Comparison of ENCODE assay signal across 13 cellular contexts in genomic region chr6:79520534-79520933, GRCh38. TPM values are rescaled to one million over a fixed set of nuclear protein-coding genes. Genes with fewer than 3 reads are reported as not detected.
A peak's percentile ranks its signal among the peaks of the same experiment; 100 is the strongest.
DNase-seq lines count a peak whose midpoint lies in the region; ATAC-seq, FAIRE-seq and TF ChIP-seq lines count a peak whose summit lies in the region.
"Had no signal": no experiment of that assay in that cellular context is flagged by ENCODE, and none has a peak within 500 bp of the region (broad histone marks: within the 10 kb centered on the region; RNA-seq: fewer than 3 reads in every experiment).

No MANE protein-coding gene starts in this region.

- peaks cover 4% of the 10 kb centered on the region for H3K4me1 ChIP-seq in osteoblast (ENCODE audit: insufficient read depth, low read length)
- H3K4me1 ChIP-seq in HepG2 (ENCODE audit: insufficient read depth, low read length), result peaks cover 32% of the 10 kb centered on the region

- peak; percentile 56 for DNase-seq in OCI-M1 (lab: John Stamatoyannopoulos, UW)
- DNase-seq in fibroblast of the aortic adventitia (ENCODE audit: low read depth), result peak; percentile 27
- peak; percentile 15 for DNase-seq in osteoblast (ENCODE audit: insufficient read length, low spot score, missing footprints)
- no peak for DNase-seq in HepG2 (ENCODE audit: low spot score)
- no peak for DNase-seq in activated CD4-positive, alpha-beta T cell treated with anti-CD3 and anti-CD28 coated beads, Interleukin-2, amount 50 U/mL, for 1 hour
- DNase-seq in middle frontal gyrus (ENCODE audit: extremely low spot score, low spot score), result no peak
- DNase-seq: CD8-positive, alpha-beta T cell; COR-L47; DND-41; GF-D8; GOT3 had no signal

- H3K27ac ChIP-seq in osteoblast (ENCODE audit: low read depth, low read length) (no peak overlapping the region), HepG2 (ENCODE audit: extremely low read length, insufficient read depth, low read length) (no peak overlapping the region)
- H3K27ac ChIP-seq: A549 had no signal

- no peak overlapping the region for H3K9ac ChIP-seq in HepG2 (ENCODE audit: insufficient read depth, low read depth, low read length)

- H4K20me1 ChIP-seq in osteoblast (ENCODE audit: insufficient read depth, low read length), result no peaks in the 10 kb centered on the region
- H4K20me1 ChIP-seq in HepG2 (ENCODE audit: insufficient read depth, low read length), result no peaks in the 10 kb centered on the region

- no TSS peak for BruUV-seq in HepG2 (replicated peaks; lab: Mats Ljungman, UMichigan)

- H3K36me3 ChIP-seq in osteoblast (ENCODE audit: insufficient read depth, low read length) (no peaks in the 10 kb centered on the region), HepG2 (replicated peaks in 1 of 2; ENCODE audit: control insufficient read depth in 1 of 2, insufficient read depth in 2 of 2, low read length in 2 of 2) (no peaks in the 10 kb centered on the region; a peak in 1 of 5 replicates)
- H3K36me3 ChIP-seq: HAP-1 had no signal

- in situ Hi-C loops in HepG2 (cut with HindIII; ENCODE audit: extremely low pct_ligation_motif_present, low pct_unique_long_range_greater_than_20kb), result no loop called here

- no peak for ATAC-seq in HepG2
- ATAC-seq: A549; CD8-positive, alpha-beta T cell had no signal

- WGBS in HepG2 (ENCODE audit: low lambda C conversion rate), result 100% methylated on average over 1 of the region's 1 CpG

- H3K9me3 ChIP-seq in osteoblast (ENCODE audit: low read depth, low read length), result no peaks in the 10 kb centered on the region
- no peaks in the 10 kb centered on the region for H3K9me3 ChIP-seq in HepG2 (ENCODE audit: low read length)
- H3K9me3 ChIP-seq: A549, HAP-1 had no signal

- H3K4me3 ChIP-seq in fibroblast of the aortic adventitia (ENCODE audit: low read depth, low read length) (no peak overlapping the region), osteoblast (ENCODE audit: insufficient read depth, low read length) (no peak overlapping the region), HepG2 (replicated peaks in 1 of 3; ENCODE audit: insufficient read depth in 1 of 3, low read depth in 2 of 3, low read length in 3 of 3) (no peak overlapping the region)
- H3K4me3 ChIP-seq: A549, HAP-1 had no signal

- no peak for TF ChIP-seq RAD21 in HepG2 (CRISPR knock-in tag; IDR thresholded peaks at IDR 0.05)

- no peak overlapping the region for H3K4me2 ChIP-seq in osteoblast (ENCODE audit: insufficient read depth, low read length)
- H3K4me2 ChIP-seq in HepG2 (ENCODE audit: low read depth, low read length), result no peak overlapping the region
- H3K4me2 ChIP-seq: A549 had no signal

- TF ChIP-seq EP300 in HepG2 (IDR thresholded peaks at IDR 0.05; ENCODE audit: low read depth in 2 of 2, low read length in 2 of 2) (no peak), HepG2 (CRISPR knock-in tag; IDR thresholded peaks at IDR 0.05; ENCODE audit: borderline replicate concordance) (no peak)

- POLR2A ChIA-PET in HepG2 (lab: Yijun Ruan, JAX), result no interaction called here

- H2AFZ ChIP-seq in osteoblast (ENCODE audit: low read length) (no peak overlapping the region), HepG2 (ENCODE audit: low read length) (no peak overlapping the region)

- CTCF ChIA-PET in HepG2 (lab: Yijun Ruan, JAX; ENCODE audit: low intra/inter-chr PET ratio, low total read pairs), result no interaction called here

- H3K27me3 ChIP-seq in osteoblast (ENCODE audit: insufficient read depth, low read length) (no peaks in the 10 kb centered on the region), HepG2 (ENCODE audit: control insufficient read depth in 1 of 2, insufficient read depth in 2 of 2, low read length in 2 of 2) (no peaks in the 10 kb centered on the region)

- no peak for FAIRE-seq in HepG2 (lab: Jason Lieb, UNC)
- FAIRE-seq: A549 had no signal

- no peak for TF ChIP-seq POLR2A in HepG2 (IDR thresholded peaks at IDR 0.05; ENCODE audit: insufficient read depth in 1 of 2, low read depth in 2 of 2, low read length in 2 of 2)

- intact Hi-C loops in HepG2 (cut with micrococcal nuclease; ENCODE audit: unreplicated experiment), result loop anchor here (10.0 kb wide), 1 partner anchor 286 kb away; the partner anchor contains the start of gene HMGN3

- TF ChIP-seq CTCF in fibroblast of the aortic adventitia (IDR thresholded peaks at IDR 0.05; ENCODE audit: insufficient read depth, low read length), result no peak
- no peak for TF ChIP-seq CTCF in osteoblast (IDR thresholded peaks at IDR 0.05; ENCODE audit: extremely low read depth, low read depth, low read length)
- no peak for TF ChIP-seq CTCF in HepG2 (CRISPR knock-in tag; IDR thresholded peaks at IDR 0.05)

- H3K79me2 ChIP-seq in osteoblast (ENCODE audit: insufficient read depth, low read length) (no peaks in the 10 kb centered on the region), HepG2 (ENCODE audit: insufficient read depth, low read length) (no peaks in the 10 kb centered on the region)

TF ChIP-seq in HepG2, 621 proteins besides CTCF, POLR2A, EP300 and RAD21:
- TF ChIP-seq ZNF713 (CRISPR knock-in tag; IDR thresholded peaks at IDR 0.05), result no peak
- TF ChIP-seq, protein P1, sequence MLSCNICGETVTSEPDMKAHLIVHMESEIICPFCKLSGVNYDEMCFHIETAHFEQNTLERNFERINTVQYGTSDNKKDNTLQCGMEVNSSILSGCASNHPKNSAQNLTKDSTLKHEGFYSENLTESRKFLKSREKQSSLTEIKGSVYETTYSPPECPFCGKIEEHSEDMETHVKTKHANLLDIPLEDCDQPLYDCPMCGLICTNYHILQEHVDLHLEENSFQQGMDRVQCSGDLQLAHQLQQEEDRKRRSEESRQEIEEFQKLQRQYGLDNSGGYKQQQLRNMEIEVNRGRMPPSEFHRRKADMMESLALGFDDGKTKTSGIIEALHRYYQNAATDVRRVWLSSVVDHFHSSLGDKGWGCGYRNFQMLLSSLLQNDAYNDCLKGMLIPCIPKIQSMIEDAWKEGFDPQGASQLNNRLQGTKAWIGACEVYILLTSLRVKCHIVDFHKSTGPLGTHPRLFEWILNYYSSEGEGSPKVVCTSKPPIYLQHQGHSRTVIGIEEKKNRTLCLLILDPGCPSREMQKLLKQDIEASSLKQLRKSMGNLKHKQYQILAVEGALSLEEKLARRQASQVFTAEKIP (CRISPR knock-in tag; IDR thresholded peaks at IDR 0.05; ENCODE audit: borderline replicate concordance), result no peak
- no peak for TF ChIP-seq FLYWCH1 (CRISPR knock-in tag; IDR thresholded peaks at IDR 0.05)
- no peak for TF ChIP-seq SIN3A (IDR thresholded peaks at IDR 0.05; ENCODE audit: borderline replicate concordance, low read depth, low read length)
- no peak for TF ChIP-seq MLX (CRISPR knock-in tag; IDR thresholded peaks at IDR 0.05)
- no peak for TF ChIP-seq HOXA3 (CRISPR knock-in tag; IDR thresholded peaks at IDR 0.05)
- TF ChIP-seq KDM5B (CRISPR knock-in tag; IDR thresholded peaks at IDR 0.05; ENCODE audit: borderline replicate concordance), result no peak

RNA-seq across cellular contexts. Expression of gene LCA5, which starts 16.7 kb away (rescaled TPM):
- total RNA-seq in fibroblast of the aortic adventitia (ENCODE audit: low replicate concordance), result 7.4 and 12.1 TPM in 2 replicates
- total RNA-seq in osteoblast, result 9.1 and 10.1 TPM in 2 replicates
- total RNA-seq in HepG2 (2016; rRNA removed; fragmentation: Illumina TruSeq; extraction: Trizol), result 4.6 and 7.7 TPM in 2 replicates
- 1.9 and 2.0 TPM in 2 replicates for total RNA-seq in HepG2 (2016; cell fraction: cytosol; rRNA removed; fragmentation: Illumina TruSeq; extraction: Trizol; ENCODE audit: low read depth)
- total RNA-seq in HepG2 (2016; cell fraction: insoluble cytoplasmic fraction; rRNA removed; fragmentation: Illumina TruSeq; extraction: Trizol), result 4.0 and 7.6 TPM in 2 replicates
- total RNA-seq in HepG2 (2016; cell fraction: membrane; rRNA removed; fragmentation: Illumina TruSeq; extraction: Trizol), result 2.3 TPM in 2 replicates
- total RNA-seq in HepG2 (2016; cell fraction: nucleus; rRNA removed; fragmentation: Illumina TruSeq; extraction: Trizol), result 7.1 and 7.4 TPM in 2 replicates
- 0.56 and 0.84 TPM in 2 replicates for polyA plus RNA-seq in HepG2 (2011; rRNA removed)
- 0.28 and 0.45 TPM in 2 replicates for polyA plus RNA-seq in HepG2 (2011; cell fraction: cytosol; rRNA removed)
- polyA plus RNA-seq in HepG2 (2011; cell fraction: nucleus; rRNA removed), result 0.48 and 0.57 TPM in 2 replicates
- polyA plus RNA-seq in HepG2 (2012), result 1.3 and 1.8 TPM in 2 replicates
- polyA plus RNA-seq in HepG2 (2016; cell fraction: cytosol; fragmentation: Illumina TruSeq; extraction: Trizol; ENCODE audit: low read depth), result 0.10 TPM in 2 replicates
- polyA plus RNA-seq in HepG2 (2016; cell fraction: insoluble cytoplasmic fraction; fragmentation: Illumina TruSeq; extraction: Trizol; ENCODE audit: low read depth), result 3.7 and 4.7 TPM in 2 replicates
- polyA plus RNA-seq in HepG2 (2016; cell fraction: membrane; fragmentation: Illumina TruSeq; extraction: Trizol; ENCODE audit: low read depth), result 0.31 and 0.45 TPM in 2 replicates
- polyA plus RNA-seq in HepG2 (2016; cell fraction: nucleus; fragmentation: Illumina TruSeq; extraction: Trizol; ENCODE audit: insufficient read depth, low read depth), result 4.2 and 5.1 TPM in 2 replicates
- polyA minus RNA-seq in HepG2 (2011; rRNA and poly(A)+ RNA removed; ENCODE audit: low replicate concordance), result 0.14 and 0.62 TPM in 2 replicates
- polyA minus RNA-seq in HepG2 (2011; cell fraction: cytosol; rRNA and poly(A)+ RNA removed), result 1.2 and 1.7 TPM in 2 replicates
- polyA minus RNA-seq in HepG2 (2011; cell fraction: nucleus; rRNA and poly(A)+ RNA removed), result 5.3 and 6.7 TPM in 2 replicates
- total RNA-seq: CD8-positive, alpha-beta T cell had no signal

Comparison
In these comparisons a context has a peak if more than half of its experiments do, and no peak if none do; other contexts are left out.
1. DNase-seq: peak in OCI-M1 (single experiment), fibroblast of the aortic adventitia (single experiment) and osteoblast (single experiment); none in HepG2 (single experiment), activated CD4-positive, alpha-beta T cell treated with anti-CD3 and anti-CD28 coated beads, Interleukin-2, amount 50 U/mL, for 1 hour (single experiment) and middle frontal gyrus (single experiment).